Comparison of ENCODE assay signal across 1 cellular context in genomic region chr15:37824717-37825382, GRCh38.
TF ChIP-seq lines count a peak whose summit lies in the region.

No MANE protein-coding gene starts in this region.

TF ChIP-seq in SK-N-SH, 30 proteins besides CTCF, POLR2A, EP300 and RAD21 (continued from another document):
- TF ChIP-seq RFX5 (IDR thresholded peaks at IDR 0.05; ENCODE audit: low read length) (no peak), ZBTB33 (IDR thresholded peaks at IDR 0.05; ENCODE audit: borderline replicate concordance, low read depth) (no peak), TEAD4 (IDR thresholded peaks at IDR 0.05; ENCODE audit: borderline replicate concordance, insufficient read depth) (no peak), TCF12 (IDR thresholded peaks at IDR 0.05) (peak; percentile 77; the same call in 1 of the 2 replicates), TAF1 (IDR thresholded peaks at IDR 0.05; ENCODE audit: borderline replicate concordance, low read depth, low read length) (no peak), YY1 (IDR thresholded peaks at IDR 0.05; ENCODE audit: low read depth) (no peak), REST (IDR thresholded peaks at IDR 0.05; ENCODE audit: low read depth, low read length) (peak; percentile 17; the same call in 1 of the 2 replicates), PBX3 (IDR thresholded peaks at IDR 0.05) (peak; percentile 41), RCOR1 (IDR thresholded peaks at IDR 0.05; ENCODE audit: low read length) (no peak)
